In genomic region chrX:30734782-30735181, GRCh38 we compare ENCODE assay signal across 25 cellular contexts.
"Had no signal": no experiment of that assay in that cellular context is flagged by ENCODE, and none has a peak within 500 bp of the region (broad histone marks: within the 10 kb centered on the region; RNA-seq: fewer than 3 reads in every experiment).

No MANE protein-coding gene starts in this region.

- H3K4me1 ChIP-seq: esophagus squamous epithelium, gastrocnemius medialis, heart right ventricle, left lung, lower lobe of right lung had no signal

- H3K9me3 ChIP-seq: esophagus squamous epithelium, gastrocnemius medialis, heart right ventricle, left lung, lower lobe of right lung, mucosa of descending colon had no signal

- ATAC-seq: effector memory CD8-positive, alpha-beta T cell; gastrocnemius medialis; heart right ventricle; left cardiac atrium; left lung; left ventricle myocardium superior; mucosa of descending colon; naive thymus-derived CD8-positive, alpha-beta T cell had no signal

- H3K4me3 Mint-ChIP-seq: dendritic cell treated with granulocyte-macrophage colony-stimulating factor and Interleukin-4, amounts not matched to agents 40 ng/mL and 50 ng/mL, for 4 days; effector memory CD8-positive, alpha-beta T cell; endodermal cell; mesothelial cell of epicardium; naive B cell; naive thymus-derived CD8-positive, alpha-beta T cell had no signal

- DNase-seq: effector CD8-positive, alpha-beta T cell; effector memory CD8-positive, alpha-beta T cell; endodermal cell; erythroblast; esophagus squamous epithelium; foreskin melanocyte; gastrocnemius medialis; glutamatergic neuron; head of caudate nucleus; heart right ventricle; hippocampal formation; left cardiac atrium; left lung; left ventricle myocardium superior; lower lobe of right lung; mesenchymal stem cell; mucosa of descending colon; naive B cell; naive thymus-derived CD8-positive, alpha-beta T cell had no signal

- H3K36me3 ChIP-seq: esophagus squamous epithelium, gastrocnemius medialis, left lung, lower lobe of right lung had no signal

- H3K4me1 Mint-ChIP-seq: endodermal cell, mesothelial cell of epicardium had no signal

- H3K27me3 ChIP-seq: esophagus squamous epithelium, gastrocnemius medialis, left lung had no signal

- H3K27ac Mint-ChIP-seq: dendritic cell treated with granulocyte-macrophage colony-stimulating factor and Interleukin-4, amounts not matched to agents 40 ng/mL and 50 ng/mL, for 4 days; effector memory CD8-positive, alpha-beta T cell; endodermal cell; mesothelial cell of epicardium; naive thymus-derived CD8-positive, alpha-beta T cell had no signal

- H3K27me3 Mint-ChIP-seq: dendritic cell treated with granulocyte-macrophage colony-stimulating factor and Interleukin-4, amounts not matched to agents 40 ng/mL and 50 ng/mL, for 4 days; effector memory CD8-positive, alpha-beta T cell; naive B cell; naive thymus-derived CD8-positive, alpha-beta T cell had no signal

- FAIRE-seq: endometrium, islet of Langerhans, keratinocyte had no signal

- H3K36me3 Mint-ChIP-seq: mesothelial cell of epicardium; naive B cell; naive thymus-derived CD8-positive, alpha-beta T cell had no signal

- H3K4me3 ChIP-seq: esophagus squamous epithelium, gastrocnemius medialis, heart right ventricle, left lung, lower lobe of right lung, mucosa of descending colon had no signal

- H3K9me3 Mint-ChIP-seq: dendritic cell treated with granulocyte-macrophage colony-stimulating factor and Interleukin-4, amounts not matched to agents 40 ng/mL and 50 ng/mL, for 4 days; effector memory CD8-positive, alpha-beta T cell; mesothelial cell of epicardium; naive B cell; naive thymus-derived CD8-positive, alpha-beta T cell had no signal

- H3K27ac ChIP-seq: epithelial cell of prostate, esophagus squamous epithelium, gastrocnemius medialis, heart right ventricle, left lung, lower lobe of right lung had no signal
